Comparison of ENCODE assay signal across 2 cellular contexts in genomic region chr13:32383836-32384618, GRCh38.
TF ChIP-seq lines count a peak whose summit lies in the region.

No MANE protein-coding gene starts in this region.

TF ChIP-seq in HepG2, 621 proteins besides CTCF, POLR2A, EP300 and RAD21:
- peak; percentile 79; the same call in 1 of the 2 replicates for TF ChIP-seq PRDM15 (CRISPR knock-in tag; IDR thresholded peaks at IDR 0.05)
- TF ChIP-seq ZNF597 (CRISPR knock-in tag; IDR thresholded peaks at IDR 0.05): no peak

TF ChIP-seq in WTC11, 78 proteins besides CTCF, POLR2A, EP300 and RAD21 (continued from another document):
- TF ChIP-seq PRDM15 (CRISPR knock-in tag; IDR thresholded peaks at IDR 0.05): peak; percentile 78
- TF ChIP-seq ZNF396 (CRISPR knock-in tag; IDR thresholded peaks at IDR 0.05; ENCODE audit: borderline replicate concordance): no peak
- TF ChIP-seq GABPB1 (CRISPR knock-in tag; IDR thresholded peaks at IDR 0.05): no peak
